ENCODE assay signal across 1 cellular context in genomic region chr6:158660331-158660730, GRCh38.
TF ChIP-seq lines count a peak whose summit lies in the region.

No MANE protein-coding gene starts in this region.

TF ChIP-seq in SK-N-SH treated with all-trans-retinoic acid at 6 μM for 48 hours, 23 proteins besides CTCF, POLR2A, EP300 and RAD21 (continued from another document):
- TF ChIP-seq ESRRG (CRISPR knock-in tag; IDR thresholded peaks at IDR 0.05): no peak
